Comparison of ENCODE assay signal across 1 cellular context in the genomic region with DNA sequence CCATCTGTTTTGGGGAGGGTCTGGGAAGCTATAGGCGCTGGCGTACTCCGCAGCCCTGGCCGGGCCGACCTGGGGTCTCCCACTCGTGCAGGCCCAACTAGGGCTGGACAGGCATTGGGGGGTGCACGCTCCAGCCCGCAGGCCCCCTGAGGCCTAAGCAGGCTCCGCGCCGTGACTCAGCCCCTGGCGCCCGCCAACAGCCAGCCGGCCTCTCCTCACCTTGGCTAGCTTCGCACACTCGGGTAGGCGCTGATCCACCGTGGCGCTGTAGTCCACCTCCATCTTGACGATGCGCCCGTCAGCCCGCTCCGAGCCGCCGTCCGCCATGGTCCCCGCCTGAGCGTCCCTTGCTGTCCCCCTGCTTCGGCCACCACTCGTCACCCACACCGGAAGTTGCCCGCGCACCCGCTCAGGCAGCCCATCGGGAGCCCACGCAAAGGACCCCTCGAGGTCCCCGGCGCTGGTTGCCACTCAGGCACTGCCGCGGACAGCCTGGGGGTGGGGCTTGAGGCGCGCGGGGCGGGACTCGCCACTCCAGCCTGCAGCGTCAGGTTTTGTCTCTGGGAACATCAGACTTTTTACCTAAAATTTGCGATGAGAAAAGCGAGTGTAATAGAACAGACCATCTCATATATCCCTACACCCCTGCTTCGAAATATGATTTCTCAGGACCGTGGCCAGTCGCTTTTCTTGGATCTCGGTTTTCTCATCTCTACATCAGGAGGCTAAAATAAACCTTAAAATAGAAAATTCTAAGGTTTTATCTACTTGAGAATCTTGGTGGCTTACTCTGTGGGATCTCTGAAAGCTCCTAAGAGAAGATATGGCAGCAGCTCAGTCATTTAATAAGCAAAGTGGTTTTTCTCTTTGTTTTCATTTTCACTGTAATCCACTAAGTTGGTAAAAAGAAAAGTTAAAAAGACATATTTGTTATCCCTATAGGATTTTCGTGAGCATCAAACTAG.
TF ChIP-seq lines count a peak whose summit lies in the region.

A gene (minus strand): TSS at position 385 of the 965 bp plus-strand sequence. CDS start 58 bp downstream, at position 327.

TF ChIP-seq in HepG2, 621 proteins besides CTCF, POLR2A, EP300 and RAD21 (continued from another document and continues in another):
- TF ChIP-seq TMF1 (CRISPR knock-in tag; IDR thresholded peaks at IDR 0.05; ENCODE audit: low read depth) (peak; percentile 98), DPF2 (CRISPR knock-in tag; IDR thresholded peaks at IDR 0.05; ENCODE audit: borderline replicate concordance, low read depth) (no peak), RBAK (CRISPR knock-in tag; IDR thresholded peaks at IDR 0.05) (peak; percentile 66; the same call in 1 of the 2 replicates), MZF1 (CRISPR knock-in tag; IDR thresholded peaks at IDR 0.05; ENCODE audit: borderline replicate concordance) (peak; percentile 89; the same call in 1 of the 2 replicates), RXRA (CRISPR knock-in tag; IDR thresholded peaks at IDR 0.05) (peak; percentile 91), CBX2 (IDR thresholded peaks at IDR 0.05; ENCODE audit: low read depth, low read length) (no peak), CBX2 (CRISPR knock-in tag; IDR thresholded peaks at IDR 0.05; ENCODE audit: low read depth) (no peak; the same call in none of the 2 replicates), RFX5 (IDR thresholded peaks at IDR 0.05; ENCODE audit: low read depth, low read length) (no peak), ZNF547 (CRISPR knock-in tag; IDR thresholded peaks at IDR 0.05) (peak; percentile 87), KMT2A (CRISPR knock-in tag; IDR thresholded peaks at IDR 0.05) (peak; percentile 99), NFKBIZ (CRISPR knock-in tag; IDR thresholded peaks at IDR 0.05) (peak; percentile 89; the same call in 1 of the 2 replicates), ZNF337 (CRISPR knock-in tag; IDR thresholded peaks at IDR 0.05; ENCODE audit: borderline replicate concordance, low read depth) (peak; percentile 96; the same call in 1 of the 2 replicates), ZNF333 (CRISPR knock-in tag; IDR thresholded peaks at IDR 0.05; ENCODE audit: borderline replicate concordance) (peak; percentile 63; the same call in 1 of the 2 replicates), SRSF9 (IDR thresholded peaks at IDR 0.05; ENCODE audit: borderline replicate concordance, insufficient read depth, low read depth, low read length, poor library complexity, severe bottlenecking) (no peak), BCL6 (CRISPR knock-in tag; IDR thresholded peaks at IDR 0.05) (peak; percentile 64), TARDBP (CRISPR knock-in tag; IDR thresholded peaks at IDR 0.05) (peak; percentile 99), ZNF34 (CRISPR knock-in tag; IDR thresholded peaks at IDR 0.05; ENCODE audit: borderline replicate concordance) (peak; percentile 96), KDM4B (CRISPR knock-in tag; IDR thresholded peaks at IDR 0.05) (peak; percentile 66), ZNF552 (CRISPR knock-in tag; IDR thresholded peaks at IDR 0.05; ENCODE audit: borderline replicate concordance) (peak; percentile 95), ZFP36L1 (CRISPR knock-in tag; IDR thresholded peaks at IDR 0.05) (no peak; the same call in 1 of the 2 replicates), JUND (CRISPR knock-in tag; IDR thresholded peaks at IDR 0.05) (no peak), GZF1 (CRISPR knock-in tag; IDR thresholded peaks at IDR 0.05) (peak; percentile 88; the same call in 1 of the 2 replicates), MTA3 (CRISPR knock-in tag; IDR thresholded peaks at IDR 0.05) (0 out of 2 replicates have a peak, but pooled peaks have one; percentile 74), MIER2 (CRISPR knock-in tag; IDR thresholded peaks at IDR 0.05) (peak; percentile 48; the same call in 1 of the 2 replicates), MEIS2 (CRISPR knock-in tag; IDR thresholded peaks at IDR 0.05) (0 out of 2 replicates have a peak, but pooled peaks have one; percentile 65), KDM5A (IDR thresholded peaks at IDR 0.05; ENCODE audit: borderline replicate concordance, low read length) (peak; percentile 95), ZNF256 (CRISPR knock-in tag; conservative IDR thresholded peaks at IDR 0.05) (no peak), TCF12 (IDR thresholded peaks at IDR 0.05) (no peak), TCF12 (CRISPR knock-in tag; IDR thresholded peaks at IDR 0.05) (no peak), SRSF1 (optimal IDR thresholded peaks at IDR 0.05; ENCODE audit: low read depth, low read length) (peak; percentile 90), KDM6A (CRISPR knock-in tag; IDR thresholded peaks at IDR 0.05; ENCODE audit: low read depth) (no peak)
- TF ChIP-seq, protein P1, sequence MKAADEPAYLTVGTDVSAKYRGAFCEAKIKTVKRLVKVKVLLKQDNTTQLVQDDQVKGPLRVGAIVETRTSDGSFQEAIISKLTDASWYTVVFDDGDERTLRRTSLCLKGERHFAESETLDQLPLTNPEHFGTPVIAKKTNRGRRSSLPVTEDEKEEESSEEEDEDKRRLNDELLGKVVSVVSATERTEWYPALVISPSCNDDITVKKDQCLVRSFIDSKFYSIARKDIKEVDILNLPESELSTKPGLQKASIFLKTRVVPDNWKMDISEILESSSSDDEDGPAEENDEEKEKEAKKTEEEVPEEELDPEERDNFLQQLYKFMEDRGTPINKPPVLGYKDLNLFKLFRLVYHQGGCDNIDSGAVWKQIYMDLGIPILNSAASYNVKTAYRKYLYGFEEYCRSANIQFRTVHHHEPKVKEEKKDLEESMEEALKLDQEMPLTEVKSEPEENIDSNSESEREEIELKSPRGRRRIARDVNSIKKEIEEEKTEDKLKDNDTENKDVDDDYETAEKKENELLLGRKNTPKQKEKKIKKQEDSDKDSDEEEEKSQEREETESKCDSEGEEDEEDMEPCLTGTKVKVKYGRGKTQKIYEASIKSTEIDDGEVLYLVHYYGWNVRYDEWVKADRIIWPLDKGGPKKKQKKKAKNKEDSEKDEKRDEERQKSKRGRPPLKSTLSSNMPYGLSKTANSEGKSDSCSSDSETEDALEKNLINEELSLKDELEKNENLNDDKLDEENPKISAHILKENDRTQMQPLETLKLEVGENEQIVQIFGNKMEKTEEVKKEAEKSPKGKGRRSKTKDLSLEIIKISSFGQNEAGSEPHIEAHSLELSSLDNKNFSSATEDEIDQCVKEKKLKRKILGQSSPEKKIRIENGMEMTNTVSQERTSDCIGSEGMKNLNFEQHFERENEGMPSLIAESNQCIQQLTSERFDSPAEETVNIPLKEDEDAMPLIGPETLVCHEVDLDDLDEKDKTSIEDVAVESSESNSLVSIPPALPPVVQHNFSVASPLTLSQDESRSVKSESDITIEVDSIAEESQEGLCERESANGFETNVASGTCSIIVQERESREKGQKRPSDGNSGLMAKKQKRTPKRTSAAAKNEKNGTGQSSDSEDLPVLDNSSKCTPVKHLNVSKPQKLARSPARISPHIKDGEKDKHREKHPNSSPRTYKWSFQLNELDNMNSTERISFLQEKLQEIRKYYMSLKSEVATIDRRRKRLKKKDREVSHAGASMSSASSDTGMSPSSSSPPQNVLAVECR (CRISPR knock-in tag; IDR thresholded peaks at IDR 0.05; ENCODE audit: borderline replicate concordance) = peak; percentile 99
- TF ChIP-seq, protein P2, sequence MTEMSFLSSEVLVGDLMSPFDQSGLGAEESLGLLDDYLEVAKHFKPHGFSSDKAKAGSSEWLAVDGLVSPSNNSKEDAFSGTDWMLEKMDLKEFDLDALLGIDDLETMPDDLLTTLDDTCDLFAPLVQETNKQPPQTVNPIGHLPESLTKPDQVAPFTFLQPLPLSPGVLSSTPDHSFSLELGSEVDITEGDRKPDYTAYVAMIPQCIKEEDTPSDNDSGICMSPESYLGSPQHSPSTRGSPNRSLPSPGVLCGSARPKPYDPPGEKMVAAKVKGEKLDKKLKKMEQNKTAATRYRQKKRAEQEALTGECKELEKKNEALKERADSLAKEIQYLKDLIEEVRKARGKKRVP (CRISPR knock-in tag; IDR thresholded peaks at IDR 0.05) = no peak; a peak in 1 of 4 replicates
- TF ChIP-seq, protein P3, sequence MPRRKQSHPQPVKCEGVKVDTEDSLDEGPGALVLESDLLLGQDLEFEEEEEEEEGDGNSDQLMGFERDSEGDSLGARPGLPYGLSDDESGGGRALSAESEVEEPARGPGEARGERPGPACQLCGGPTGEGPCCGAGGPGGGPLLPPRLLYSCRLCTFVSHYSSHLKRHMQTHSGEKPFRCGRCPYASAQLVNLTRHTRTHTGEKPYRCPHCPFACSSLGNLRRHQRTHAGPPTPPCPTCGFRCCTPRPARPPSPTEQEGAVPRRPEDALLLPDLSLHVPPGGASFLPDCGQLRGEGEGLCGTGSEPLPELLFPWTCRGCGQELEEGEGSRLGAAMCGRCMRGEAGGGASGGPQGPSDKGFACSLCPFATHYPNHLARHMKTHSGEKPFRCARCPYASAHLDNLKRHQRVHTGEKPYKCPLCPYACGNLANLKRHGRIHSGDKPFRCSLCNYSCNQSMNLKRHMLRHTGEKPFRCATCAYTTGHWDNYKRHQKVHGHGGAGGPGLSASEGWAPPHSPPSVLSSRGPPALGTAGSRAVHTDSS (CRISPR knock-in tag; conservative IDR thresholded peaks at IDR 0.05) = no peak
- TF ChIP-seq, protein P4, sequence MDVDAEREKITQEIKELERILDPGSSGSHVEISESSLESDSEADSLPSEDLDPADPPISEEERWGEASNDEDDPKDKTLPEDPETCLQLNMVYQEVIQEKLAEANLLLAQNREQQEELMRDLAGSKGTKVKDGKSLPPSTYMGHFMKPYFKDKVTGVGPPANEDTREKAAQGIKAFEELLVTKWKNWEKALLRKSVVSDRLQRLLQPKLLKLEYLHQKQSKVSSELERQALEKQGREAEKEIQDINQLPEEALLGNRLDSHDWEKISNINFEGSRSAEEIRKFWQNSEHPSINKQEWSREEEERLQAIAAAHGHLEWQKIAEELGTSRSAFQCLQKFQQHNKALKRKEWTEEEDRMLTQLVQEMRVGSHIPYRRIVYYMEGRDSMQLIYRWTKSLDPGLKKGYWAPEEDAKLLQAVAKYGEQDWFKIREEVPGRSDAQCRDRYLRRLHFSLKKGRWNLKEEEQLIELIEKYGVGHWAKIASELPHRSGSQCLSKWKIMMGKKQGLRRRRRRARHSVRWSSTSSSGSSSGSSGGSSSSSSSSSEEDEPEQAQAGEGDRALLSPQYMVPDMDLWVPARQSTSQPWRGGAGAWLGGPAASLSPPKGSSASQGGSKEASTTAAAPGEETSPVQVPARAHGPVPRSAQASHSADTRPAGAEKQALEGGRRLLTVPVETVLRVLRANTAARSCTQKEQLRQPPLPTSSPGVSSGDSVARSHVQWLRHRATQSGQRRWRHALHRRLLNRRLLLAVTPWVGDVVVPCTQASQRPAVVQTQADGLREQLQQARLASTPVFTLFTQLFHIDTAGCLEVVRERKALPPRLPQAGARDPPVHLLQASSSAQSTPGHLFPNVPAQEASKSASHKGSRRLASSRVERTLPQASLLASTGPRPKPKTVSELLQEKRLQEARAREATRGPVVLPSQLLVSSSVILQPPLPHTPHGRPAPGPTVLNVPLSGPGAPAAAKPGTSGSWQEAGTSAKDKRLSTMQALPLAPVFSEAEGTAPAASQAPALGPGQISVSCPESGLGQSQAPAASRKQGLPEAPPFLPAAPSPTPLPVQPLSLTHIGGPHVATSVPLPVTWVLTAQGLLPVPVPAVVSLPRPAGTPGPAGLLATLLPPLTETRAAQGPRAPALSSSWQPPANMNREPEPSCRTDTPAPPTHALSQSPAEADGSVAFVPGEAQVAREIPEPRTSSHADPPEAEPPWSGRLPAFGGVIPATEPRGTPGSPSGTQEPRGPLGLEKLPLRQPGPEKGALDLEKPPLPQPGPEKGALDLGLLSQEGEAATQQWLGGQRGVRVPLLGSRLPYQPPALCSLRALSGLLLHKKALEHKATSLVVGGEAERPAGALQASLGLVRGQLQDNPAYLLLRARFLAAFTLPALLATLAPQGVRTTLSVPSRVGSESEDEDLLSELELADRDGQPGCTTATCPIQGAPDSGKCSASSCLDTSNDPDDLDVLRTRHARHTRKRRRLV (CRISPR knock-in tag; IDR thresholded peaks at IDR 0.05) = 0 out of 2 replicates have a peak, but pooled peaks have one; percentile 25
- TF ChIP-seq, protein P5, sequence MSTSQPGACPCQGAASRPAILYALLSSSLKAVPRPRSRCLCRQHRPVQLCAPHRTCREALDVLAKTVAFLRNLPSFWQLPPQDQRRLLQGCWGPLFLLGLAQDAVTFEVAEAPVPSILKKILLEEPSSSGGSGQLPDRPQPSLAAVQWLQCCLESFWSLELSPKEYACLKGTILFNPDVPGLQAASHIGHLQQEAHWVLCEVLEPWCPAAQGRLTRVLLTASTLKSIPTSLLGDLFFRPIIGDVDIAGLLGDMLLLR (CRISPR knock-in tag; IDR thresholded peaks at IDR 0.05) = peak; percentile 71; the same call in 1 of the 2 replicates
- TF ChIP-seq, protein P6, sequence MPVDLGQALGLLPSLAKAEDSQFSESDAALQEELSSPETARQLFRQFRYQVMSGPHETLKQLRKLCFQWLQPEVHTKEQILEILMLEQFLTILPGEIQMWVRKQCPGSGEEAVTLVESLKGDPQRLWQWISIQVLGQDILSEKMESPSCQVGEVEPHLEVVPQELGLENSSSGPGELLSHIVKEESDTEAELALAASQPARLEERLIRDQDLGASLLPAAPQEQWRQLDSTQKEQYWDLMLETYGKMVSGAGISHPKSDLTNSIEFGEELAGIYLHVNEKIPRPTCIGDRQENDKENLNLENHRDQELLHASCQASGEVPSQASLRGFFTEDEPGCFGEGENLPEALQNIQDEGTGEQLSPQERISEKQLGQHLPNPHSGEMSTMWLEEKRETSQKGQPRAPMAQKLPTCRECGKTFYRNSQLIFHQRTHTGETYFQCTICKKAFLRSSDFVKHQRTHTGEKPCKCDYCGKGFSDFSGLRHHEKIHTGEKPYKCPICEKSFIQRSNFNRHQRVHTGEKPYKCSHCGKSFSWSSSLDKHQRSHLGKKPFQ (CRISPR knock-in tag; IDR thresholded peaks at IDR 0.05; ENCODE audit: insufficient replicate concordance) = no peak
- TF ChIP-seq, protein P7, sequence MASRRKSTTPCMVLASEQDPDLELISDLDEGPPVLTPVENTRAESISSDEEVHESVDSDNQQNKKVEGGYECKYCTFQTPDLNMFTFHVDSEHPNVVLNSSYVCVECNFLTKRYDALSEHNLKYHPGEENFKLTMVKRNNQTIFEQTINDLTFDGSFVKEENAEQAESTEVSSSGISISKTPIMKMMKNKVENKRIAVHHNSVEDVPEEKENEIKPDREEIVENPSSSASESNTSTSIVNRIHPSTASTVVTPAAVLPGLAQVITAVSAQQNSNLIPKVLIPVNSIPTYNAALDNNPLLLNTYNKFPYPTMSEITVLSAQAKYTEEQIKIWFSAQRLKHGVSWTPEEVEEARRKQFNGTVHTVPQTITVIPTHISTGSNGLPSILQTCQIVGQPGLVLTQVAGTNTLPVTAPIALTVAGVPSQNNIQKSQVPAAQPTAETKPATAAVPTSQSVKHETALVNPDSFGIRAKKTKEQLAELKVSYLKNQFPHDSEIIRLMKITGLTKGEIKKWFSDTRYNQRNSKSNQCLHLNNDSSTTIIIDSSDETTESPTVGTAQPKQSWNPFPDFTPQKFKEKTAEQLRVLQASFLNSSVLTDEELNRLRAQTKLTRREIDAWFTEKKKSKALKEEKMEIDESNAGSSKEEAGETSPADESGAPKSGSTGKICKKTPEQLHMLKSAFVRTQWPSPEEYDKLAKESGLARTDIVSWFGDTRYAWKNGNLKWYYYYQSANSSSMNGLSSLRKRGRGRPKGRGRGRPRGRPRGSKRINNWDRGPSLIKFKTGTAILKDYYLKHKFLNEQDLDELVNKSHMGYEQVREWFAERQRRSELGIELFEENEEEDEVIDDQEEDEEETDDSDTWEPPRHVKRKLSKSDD (CRISPR knock-in tag; IDR thresholded peaks at IDR 0.05; ENCODE audit: low read depth) = peak; percentile 53; the same call in 1 of the 2 replicates
- TF ChIP-seq, protein P8, sequence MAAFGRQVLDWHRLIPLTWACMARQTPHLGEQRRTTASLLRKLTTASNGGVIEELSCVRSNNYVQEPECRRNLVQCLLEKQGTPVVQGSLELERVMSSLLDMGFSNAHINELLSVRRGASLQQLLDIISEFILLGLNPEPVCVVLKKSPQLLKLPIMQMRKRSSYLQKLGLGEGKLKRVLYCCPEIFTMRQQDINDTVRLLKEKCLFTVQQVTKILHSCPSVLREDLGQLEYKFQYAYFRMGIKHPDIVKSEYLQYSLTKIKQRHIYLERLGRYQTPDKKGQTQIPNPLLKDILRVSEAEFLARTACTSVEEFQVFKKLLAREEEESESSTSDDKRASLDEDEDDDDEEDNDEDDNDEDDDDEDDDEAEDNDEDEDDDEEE (CRISPR knock-in tag; IDR thresholded peaks at IDR 0.05) = peak; percentile 95
